1 cellular context compared by ENCODE assay signal in genomic region chr11:121800240-121800639, GRCh38.
TF ChIP-seq lines count a peak whose summit lies in the region.

No MANE protein-coding gene starts in this region.

TF ChIP-seq in IMR-90, 13 proteins besides CTCF, POLR2A, EP300 and RAD21 (continued from another document):
- no peak for TF ChIP-seq BHLHE40 (IDR thresholded peaks at IDR 0.05; ENCODE audit: low read depth, low read length)
- TF ChIP-seq SMC3 (IDR thresholded peaks at IDR 0.05; ENCODE audit: low read depth, low read length) = no peak
- no peak for TF ChIP-seq FOS (IDR thresholded peaks at IDR 0.05; ENCODE audit: low read depth, low read length)
- TF ChIP-seq NFE2L2 (IDR thresholded peaks at IDR 0.05; ENCODE audit: low read depth, low read length) = no peak
- no peak for TF ChIP-seq USF2 (IDR thresholded peaks at IDR 0.05; ENCODE audit: low read depth, low read length)
- no peak for TF ChIP-seq MAFK (IDR thresholded peaks at IDR 0.05; ENCODE audit: low read depth, low read length)
- no peak for TF ChIP-seq RFX5 (IDR thresholded peaks at IDR 0.05; ENCODE audit: low read depth, low read length)
- no peak for TF ChIP-seq MXI1 (IDR thresholded peaks at IDR 0.05; ENCODE audit: borderline replicate concordance, low read depth, low read length)
- no peak for TF ChIP-seq MAZ (IDR thresholded peaks at IDR 0.05; ENCODE audit: borderline replicate concordance, low read depth, low read length)
- TF ChIP-seq RCOR1 (IDR thresholded peaks at IDR 0.05; ENCODE audit: insufficient replicate concordance, low read length) = no peak
